ENCODE assay signal across 18 cellular contexts in genomic region chr18:58272209-58272608, GRCh38.
A peak's percentile ranks its signal among the peaks of the same experiment; 100 is the strongest.
DNase-seq lines count a peak whose midpoint lies in the region; ATAC-seq, FAIRE-seq and TF ChIP-seq lines count a peak whose summit lies in the region.
"Had no signal": no experiment of that assay in that cellular context is flagged by ENCODE, and none has a peak within 500 bp of the region (broad histone marks: within the 10 kb centered on the region; RNA-seq: fewer than 3 reads in every experiment).

No MANE protein-coding gene starts in this region.

- peaks cover 10% of the 10 kb centered on the region for H3K4me1 ChIP-seq in BLaER1
- peaks cover 4% of the 10 kb centered on the region; the same call in 1 of the 2 replicates for H3K4me1 ChIP-seq in GM12878 (ENCODE audit: control insufficient read depth, insufficient read depth, low read length)
- peaks cover 2 to 8% of the 10 kb centered on the region in 2 donors for H3K4me1 ChIP-seq in small intestine (ENCODE audit: control insufficient read depth in 2 of 2, insufficient read depth in 1 of 2, low read depth in 1 of 2, low read length in 1 of 2)

- CTCF ChIA-PET in Calu3 (lab: Charles Lee): interaction anchor here (0.7 to 1.0 kb wide), 2 partner anchors 10 to 199 kb away, joined by 3 to 4 read pairs; no protein-coding TSS in a partner anchor
- CTCF ChIA-PET in GM12878 (lab: Yijun Ruan, JAX): interaction anchor here (1.0 to 2.1 kb wide), 6 partner anchors 9 to 136 kb away, joined by 3 to 6 read pairs (median 4); no protein-coding TSS in a partner anchor

- 87% methylated on average over 6 of the region's 6 CpGs for WGBS in GM12878 (ENCODE audit: insufficient coverage, insufficient replicate concordance, low lambda C conversion rate, missing lambda C conversion rate)
- 73 to 95% (median 90%) methylated on average over 6 of the region's 6 CpGs for WGBS in small intestine, 3 donors

- TF ChIP-seq POLR2A in GM12878 (IDR thresholded peaks at IDR 0.05; ENCODE audit: low read depth, low read length): no peak

- no peak overlapping the region for H2AFZ ChIP-seq in GM12878 (ENCODE audit: control insufficient read depth, low read depth, low read length)

- H3K9me3 Mint-ChIP-seq in Calu3 (ENCODE audit: low read depth, unreplicated experiment): no peaks in the 10 kb centered on the region

- H3K27ac ChIP-seq in BLaER1: no peak overlapping the region
- no peak overlapping the region for H3K27ac ChIP-seq in GM12878 (ENCODE audit: control insufficient read depth, insufficient read depth)
- H3K27ac ChIP-seq in small intestine (ENCODE audit: low read depth in 1 of 2, low read length in 1 of 2): no peak overlapping the region

- H3K27me3 ChIP-seq in BLaER1 (no peaks in the 10 kb centered on the region), GM12878 (replicated peaks in 1 of 2; ENCODE audit: control insufficient read depth in 2 of 2, insufficient read depth in 2 of 2, low read length in 1 of 2) (no peaks in the 10 kb centered on the region), small intestine (ENCODE audit: control insufficient read depth in 2 of 2, insufficient read depth in 2 of 2, low read length in 2 of 2) (no peaks in the 10 kb centered on the region)

- TF ChIP-seq CTCF in Calu3 (IDR thresholded peaks at IDR 0.05; ENCODE audit: unreplicated experiment) (no peak), GM12878 (IDR thresholded peaks at IDR 0.05 in 2 of 3, conservative IDR thresholded peaks at IDR 0.05 in 1 of 3; ENCODE audit: control insufficient read depth in 2 of 3, extremely low read depth in 1 of 3, insufficient read depth in 1 of 3, low read depth in 3 of 3, low read length in 3 of 3) (no peak), GM13977 (IDR thresholded peaks at IDR 0.05; ENCODE audit: extremely low read depth, insufficient read depth, missing control alignments) (no peak)

- H3K79me2 ChIP-seq in GM12878 (ENCODE audit: control insufficient read depth, insufficient read depth, low read length): no peaks in the 10 kb centered on the region

- RAD21 ChIA-PET in GM12878 (lab: Charles Lee; ENCODE audit: unreplicated experiment): interaction anchor here (0.7 to 1.4 kb wide), 5 partner anchors 13 to 99 kb away, joined by 3 to 4 read pairs (median 3); no protein-coding TSS in a partner anchor

- no peak for DNase-seq in Calu3
- DNase-seq in GM12878 (ENCODE audit: low read depth, low spot score): no peak
- DNase-seq in small intestine: no peak
- no peak for DNase-seq in NCI-H526 treated with DMSO at 0.1 percent for 48 hours (lab: John Stamatoyannopoulos, UW)
- DNase-seq in GM13977 (ENCODE audit: low spot score): no peak
- DNase-seq in stimulated activated naive CD4-positive, alpha-beta T cell (lab: John Stamatoyannopoulos, UW): no peak
- DNase-seq: DMS 273 treated with DMSO at 0.1 percent for 48 hours, GF-D8, HCEC 1CT, MV-4-11, NCI-H1417, NCI-H187, NCI-H2107, NCI-H510A, NCI-H774 had no signal

- H3K27ac Mint-ChIP-seq in Calu3 (ENCODE audit: unreplicated experiment): peak overlapping the region; percentile 34

- in situ Hi-C loops in GM12878 (cut with MboI): no loop called here
- in situ Hi-C loops in GM13977 (cut with MboI; ENCODE audit: low pct_unique_long_range_greater_than_20kb, low sequenced_read_pairs, unreplicated experiment): no loop called here

- SMC1A ChIA-PET in GM12878 (lab: Charles Lee; ENCODE audit: uncharacterized antibody, unreplicated experiment): interaction anchor here (1.3 to 2.3 kb wide), 4 partner anchors 10 to 45 kb away, joined by 3 to 9 read pairs (median 6); no protein-coding TSS in a partner anchor

- ATAC-seq in GM12878: no peak

- FAIRE-seq in GM12878 (lab: Jason Lieb, UNC): peak; percentile 18
- peak; percentile 49 for FAIRE-seq in small intestine (lab: Jason Lieb, UNC)
- FAIRE-seq: GM19239 had no signal

- H3K36me3 ChIP-seq in BLaER1 (no peaks in the 10 kb centered on the region), GM12878 (ENCODE audit: control insufficient read depth in 2 of 2, insufficient read depth in 2 of 2, low read length in 1 of 2) (no peaks in the 10 kb centered on the region), small intestine (ENCODE audit: control insufficient read depth in 2 of 2, insufficient read depth in 2 of 2, low read length in 2 of 2) (no peaks in the 10 kb centered on the region)

- H3K4me3 Mint-ChIP-seq in Calu3 (ENCODE audit: low read depth, unreplicated experiment): no peak overlapping the region

- peak overlapping the region; percentile 43 for H3K4me2 ChIP-seq in BLaER1
- H3K4me2 ChIP-seq in GM12878 (ENCODE audit: control insufficient read depth, insufficient read depth): no peak overlapping the region

- peaks cover 78% of the 10 kb centered on the region for H3K4me1 Mint-ChIP-seq in Calu3 (ENCODE audit: low read depth, unreplicated experiment)

- TF ChIP-seq EP300 in GM12878 (IDR thresholded peaks at IDR 0.05; ENCODE audit: borderline replicate concordance in 1 of 2, control insufficient read depth in 1 of 2, low read depth in 2 of 2, low read length in 2 of 2): no peak

- intact Hi-C loops in Calu3 (cut with micrococcal nuclease; ENCODE audit: unreplicated experiment): loop anchor here (5.0 kb wide), 1 partner anchor 40 kb away; no protein-coding TSS in a partner anchor
- intact Hi-C loops in GM12878 (cut with micrococcal nuclease; ENCODE audit: unreplicated experiment): no loop called here

- H3K9ac ChIP-seq in BLaER1 (no peak overlapping the region), GM12878 (ENCODE audit: control insufficient read depth, insufficient read depth, low read length) (no peak overlapping the region)

- no peak for TF ChIP-seq RAD21 in GM12878 (IDR thresholded peaks at IDR 0.05; ENCODE audit: insufficient read depth, low read depth, low read length)

- no peaks in the 10 kb centered on the region for H3K9me3 ChIP-seq in BLaER1
- no peaks in the 10 kb centered on the region for H3K9me3 ChIP-seq in GM12878 (replicated peaks; ENCODE audit: control insufficient read depth, insufficient read depth, low read length)
- H3K9me3 ChIP-seq in small intestine (ENCODE audit: control insufficient read depth, low read depth): no peaks in the 10 kb centered on the region

- H3K27me3 Mint-ChIP-seq in Calu3 (ENCODE audit: unreplicated experiment): no peaks in the 10 kb centered on the region
- H3K27me3 Mint-ChIP-seq: IgD-negative memory B cell had no signal

- H3K36me3 Mint-ChIP-seq in Calu3 (ENCODE audit: insufficient read depth, unreplicated experiment): peaks cover 34% of the 10 kb centered on the region

- no peak overlapping the region for H3K4me3 ChIP-seq in BLaER1
- H3K4me3 ChIP-seq in GM12878: no peak overlapping the region
- H3K4me3 ChIP-seq in small intestine (ENCODE audit: low read depth in 1 of 2, low read length in 2 of 2): no peak overlapping the region

- BruUV-seq in Calu3 (replicated peaks; lab: Mats Ljungman, UMichigan) (no TSS peak), GM12878 (replicated peaks; lab: Mats Ljungman, UMichigan) (no TSS peak)

- POLR2A ChIA-PET in GM12878 (lab: Charles Lee): interaction anchor here (0.7 to 0.9 kb wide), 2 partner anchors 66 to 362 kb away, joined by 3 read pairs; no protein-coding TSS in a partner anchor

- H4K20me1 ChIP-seq in BLaER1: no peaks in the 10 kb centered on the region
- H4K20me1 ChIP-seq in GM12878 (ENCODE audit: control insufficient read depth, insufficient read depth): no peaks in the 10 kb centered on the region

TF ChIP-seq in GM12878, 131 proteins besides CTCF, POLR2A, EP300 and RAD21:
- TF ChIP-seq ZNF687 (IDR thresholded peaks at IDR 0.05): no peak
- TF ChIP-seq IKZF1 (conservative IDR thresholded peaks at IDR 0.05): no peak
